8 cellular contexts compared by ENCODE assay signal in the genomic region with DNA sequence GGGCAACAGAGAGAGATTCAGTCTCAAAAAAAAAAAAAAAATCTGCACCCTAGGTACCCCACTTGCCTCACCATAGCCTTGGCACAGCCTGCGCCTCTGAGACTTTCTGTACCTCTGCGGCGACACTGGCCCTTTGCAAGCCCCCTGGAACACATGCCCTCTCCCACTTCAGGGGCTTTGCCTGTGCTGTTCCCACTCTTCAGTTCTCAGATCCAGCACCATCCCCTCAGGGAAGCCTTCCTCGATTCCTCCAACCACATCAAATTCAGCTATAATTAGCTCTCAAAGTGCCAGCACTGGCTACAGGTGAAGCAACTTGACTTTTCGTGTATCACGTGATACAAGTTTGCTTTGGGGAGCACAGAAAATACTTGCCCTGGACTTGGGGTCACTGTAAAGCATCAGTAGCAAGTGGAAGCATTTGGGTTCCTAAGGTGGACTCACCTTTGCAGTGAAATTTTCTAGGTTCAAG. TPM values are rescaled to one million over a fixed set of nuclear protein-coding genes. Genes with fewer than 3 reads are reported as not detected.
DNase-seq lines count a peak whose midpoint lies in the region; ATAC-seq, FAIRE-seq and TF ChIP-seq lines count a peak whose summit lies in the region.

No MANE protein-coding gene starts in this region.

- POLR2A ChIA-PET in A549 (lab: Yijun Ruan, JAX) = interaction anchor here (0.9 to 1.7 kb wide), 7 partner anchors 14 to 132 kb away, joined by 3 to 18 read pairs (median 6); a partner anchor contains a TSS

- WGBS in A549 (ENCODE audit: missing lambda C conversion rate) = 69% methylated on average over 6 of the region's 6 CpGs

- ATAC-seq in A549 (no peak), GM21381 (IDR thresholded peaks at IDR 0.05; ENCODE audit: unreplicated experiment) (no peak), GM19397 (IDR thresholded peaks at IDR 0.05; ENCODE audit: unreplicated experiment) (no peak)

- H3K4me2 ChIP-seq in A549 = peak overlapping the region; percentile 95

- no peak for FAIRE-seq in A549 (lab: Jason Lieb, UNC)

- H3K4me1 ChIP-seq in A549 (peaks cover 38% of the 10 kb centered on the region), HUES6 (ENCODE audit: control insufficient read depth, insufficient read depth, low read length) (peaks cover 25% of the 10 kb centered on the region), muscle layer of colon (ENCODE audit: insufficient read depth, low read length) (peaks cover 49% of the 10 kb centered on the region)

- TF ChIP-seq CTCF in A549 (IDR thresholded peaks at IDR 0.05) (no peak), cardiac fibroblast (IDR thresholded peaks at IDR 0.05; ENCODE audit: low read depth, low read length) (no peak)

- H3K9ac ChIP-seq in HUES6 (ENCODE audit: low read length) (peak overlapping the region; percentile 68), muscle layer of colon (ENCODE audit: low read length) (peak overlapping the region; percentile 75)

- H3K4me3 ChIP-seq in A549 (peak overlapping the region; percentile 54), HUES6 (ENCODE audit: low read depth, low read length) (peak overlapping the region; percentile 77), cardiac fibroblast (replicated peaks in 1 of 2; ENCODE audit: low read depth in 2 of 2, low read length in 2 of 2) (peak overlapping the region; percentile 50 to 59), muscle layer of colon (ENCODE audit: low read depth in 1 of 2, low read length in 2 of 2) (peak overlapping the region; percentile 17 to 76)

- peak overlapping the region; percentile 69 to 84 for H3K27ac ChIP-seq in A549
- no peak overlapping the region for H3K27ac ChIP-seq in HUES6 (ENCODE audit: low read depth, low read length)
- peak overlapping the region; percentile 67 for H3K27ac ChIP-seq in muscle layer of colon (ENCODE audit: low read depth, low read length)

- DNase-seq in A549 (ENCODE audit: low read depth in 1 of 2, low spot score in 1 of 2) = no peak
- no peak for DNase-seq in cardiac fibroblast (ENCODE audit: low read depth in 2 of 2)
- DNase-seq in NCI-H69 (lab: John Stamatoyannopoulos, UW) = no peak
- no peak for DNase-seq in NCI-H128 (lab: John Stamatoyannopoulos, UW; ENCODE audit: unreplicated experiment)

- TF ChIP-seq EP300 in A549 (IDR thresholded peaks at IDR 0.05) = no peak

- no peak for TF ChIP-seq RAD21 in A549 (conservative IDR thresholded peaks at IDR 0.05 in 1 of 2, IDR thresholded peaks at IDR 0.05 in 1 of 2)

- TF ChIP-seq POLR2A in A549 (IDR thresholded peaks at IDR 0.05; ENCODE audit: low read length) = no peak

- CTCF ChIA-PET in A549 (lab: Yijun Ruan, JAX) = interaction anchor here (1.0 to 31.2 kb wide), 11 partner anchors 8 to 139 kb away, joined by 3 to 1085 read pairs (median 6); a partner anchor contains a TSS

- H3K9me3 ChIP-seq in A549 (no peaks in the 10 kb centered on the region), HUES6 (ENCODE audit: control insufficient read depth, insufficient read depth, low read depth, low read length) (no peaks in the 10 kb centered on the region), muscle layer of colon (ENCODE audit: low read length) (no peaks in the 10 kb centered on the region)

- H3K27me3 ChIP-seq in HUES6 (ENCODE audit: control insufficient read depth, insufficient read depth, low read length) (no peaks in the 10 kb centered on the region), muscle layer of colon (ENCODE audit: control insufficient read depth in 1 of 2, insufficient read depth in 2 of 2, low read length in 2 of 2) (no peaks in the 10 kb centered on the region)

- H3K36me3 ChIP-seq in HUES6 (ENCODE audit: control insufficient read depth, insufficient read depth, low read length) = no peaks in the 10 kb centered on the region; the same call in 1 of the 2 replicates
- H3K36me3 ChIP-seq in muscle layer of colon (ENCODE audit: insufficient read depth, low read length) = no peaks in the 10 kb centered on the region

TF ChIP-seq in A549, 52 proteins besides CTCF, POLR2A, EP300 and RAD21:
- TF ChIP-seq, protein P1, sequence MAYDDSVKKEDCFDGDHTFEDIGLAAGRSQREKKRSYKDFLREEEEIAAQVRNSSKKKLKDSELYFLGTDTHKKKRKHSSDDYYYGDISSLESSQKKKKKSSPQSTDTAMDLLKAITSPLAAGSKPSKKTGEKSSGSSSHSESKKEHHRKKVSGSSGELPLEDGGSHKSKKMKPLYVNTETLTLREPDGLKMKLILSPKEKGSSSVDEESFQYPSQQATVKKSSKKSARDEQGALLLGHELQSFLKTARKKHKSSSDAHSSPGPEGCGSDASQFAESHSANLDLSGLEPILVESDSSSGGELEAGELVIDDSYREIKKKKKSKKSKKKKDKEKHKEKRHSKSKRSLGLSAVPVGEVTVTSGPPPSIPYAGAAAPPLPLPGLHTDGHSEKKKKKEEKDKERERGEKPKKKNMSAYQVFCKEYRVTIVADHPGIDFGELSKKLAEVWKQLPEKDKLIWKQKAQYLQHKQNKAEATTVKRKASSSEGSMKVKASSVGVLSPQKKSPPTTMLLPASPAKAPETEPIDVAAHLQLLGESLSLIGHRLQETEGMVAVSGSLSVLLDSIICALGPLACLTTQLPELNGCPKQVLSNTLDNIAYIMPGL (CRISPR knock-in tag; IDR thresholded peaks at IDR 0.05; ENCODE audit: borderline replicate concordance) = no peak
- TF ChIP-seq JUNB (IDR thresholded peaks at IDR 0.05) (no peak), HOXA7 (CRISPR knock-in tag; IDR thresholded peaks at IDR 0.05) (no peak), ZNF302 (CRISPR knock-in tag; IDR thresholded peaks at IDR 0.05) (no peak), KDM1A (IDR thresholded peaks at IDR 0.05; ENCODE audit: low read depth) (no peak), NPAS2 (CRISPR knock-in tag; IDR thresholded peaks at IDR 0.05; ENCODE audit: borderline replicate concordance) (no peak)
- TF ChIP-seq, protein P2, sequence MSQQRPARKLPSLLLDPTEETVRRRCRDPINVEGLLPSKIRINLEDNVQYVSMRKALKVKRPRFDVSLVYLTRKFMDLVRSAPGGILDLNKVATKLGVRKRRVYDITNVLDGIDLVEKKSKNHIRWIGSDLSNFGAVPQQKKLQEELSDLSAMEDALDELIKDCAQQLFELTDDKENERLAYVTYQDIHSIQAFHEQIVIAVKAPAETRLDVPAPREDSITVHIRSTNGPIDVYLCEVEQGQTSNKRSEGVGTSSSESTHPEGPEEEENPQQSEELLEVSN (IDR thresholded peaks at IDR 0.05; ENCODE audit: borderline replicate concordance, low read depth) = no peak
- TF ChIP-seq, protein P3, sequence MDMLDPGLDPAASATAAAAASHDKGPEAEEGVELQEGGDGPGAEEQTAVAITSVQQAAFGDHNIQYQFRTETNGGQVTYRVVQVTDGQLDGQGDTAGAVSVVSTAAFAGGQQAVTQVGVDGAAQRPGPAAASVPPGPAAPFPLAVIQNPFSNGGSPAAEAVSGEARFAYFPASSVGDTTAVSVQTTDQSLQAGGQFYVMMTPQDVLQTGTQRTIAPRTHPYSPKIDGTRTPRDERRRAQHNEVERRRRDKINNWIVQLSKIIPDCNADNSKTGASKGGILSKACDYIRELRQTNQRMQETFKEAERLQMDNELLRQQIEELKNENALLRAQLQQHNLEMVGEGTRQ (IDR thresholded peaks at IDR 0.05) = peak; percentile 28; the same call in 1 of the 2 replicates
TF ChIP-seq in A549: peak in this region for 1.

RNA-seq across cellular contexts. Expression of a gene that starts 2.1 kb away (rescaled TPM):
- 114 and 141 TPM in 2 replicates for polyA plus RNA-seq in A549 (2011; rRNA removed)
- polyA plus RNA-seq in A549 (2012; cell fraction: cytosol; rRNA removed) = 71.2 and 72.5 TPM in 2 replicates
- 26.1 and 63.7 TPM in 2 replicates for polyA plus RNA-seq in A549 (2012; cell fraction: nucleus; rRNA removed)
- 129 to 143 TPM (median 130 TPM) in 3 replicates for polyA plus RNA-seq in A549 (2017; fragmentation: RNase III; extraction: RNeasy Plus Mini Kit Qiagen cat#74134 plus additional on column Dnase treatment)
- 62.8 and 69.9 TPM in 2 replicates for polyA minus RNA-seq in A549 (2011; rRNA and poly(A)+ RNA removed)

RNA-seq across cellular contexts. Expression of a gene that starts 38.4 kb away (rescaled TPM):
- polyA plus RNA-seq in A549 (2011; rRNA removed) (24.5 and 33.5 TPM in 2 replicates), A549 (2017; fragmentation: RNase III; extraction: RNeasy Plus Mini Kit Qiagen cat#74134 plus additional on column Dnase treatment) (23.1 to 26.5 TPM (median 25.8 TPM) in 3 replicates)
- polyA plus RNA-seq in A549 (2012; cell fraction: cytosol; rRNA removed) = 42.2 and 62.3 TPM in 2 replicates
- 37.3 and 53.0 TPM in 2 replicates for polyA plus RNA-seq in A549 (2012; cell fraction: nucleus; rRNA removed)
- polyA minus RNA-seq in A549 (2011; rRNA and poly(A)+ RNA removed) = 59.2 and 69.8 TPM in 2 replicates
